In genomic region chr12:43028826-43029225, GRCh38 we compare ENCODE assay signal across 16 cellular contexts.
"Had no signal": no experiment of that assay in that cellular context is flagged by ENCODE, and none has a peak within 500 bp of the region (broad histone marks: within the 10 kb centered on the region; RNA-seq: fewer than 3 reads in every experiment).

No MANE protein-coding gene starts in this region.

- FAIRE-seq: bronchial epithelial cell, islet of Langerhans had no signal

- H3K27ac Mint-ChIP-seq: activated naive CD8-positive, alpha-beta T cell treated with anti-CD3 and anti-CD28 coated beads for 36 hours; memory B cell; natural killer cell treated with Interleukin-12 subunit alpha and Interleukin-12 subunit beta and Interleukin-15 and Interleukin-18, amount 100 ng/mL, for 72 hours had no signal

- H3K27ac ChIP-seq: upper lobe of left lung had no signal

- H3K36me3 Mint-ChIP-seq: activated naive CD8-positive, alpha-beta T cell treated with anti-CD3 and anti-CD28 coated beads for 36 hours; memory B cell had no signal

- H3K4me3 Mint-ChIP-seq: activated naive CD8-positive, alpha-beta T cell treated with anti-CD3 and anti-CD28 coated beads for 36 hours; memory B cell; natural killer cell treated with Interleukin-12 subunit alpha and Interleukin-12 subunit beta and Interleukin-15 and Interleukin-18, amount 100 ng/mL, for 72 hours had no signal

- H3K4me1 Mint-ChIP-seq: activated naive CD8-positive, alpha-beta T cell treated with anti-CD3 and anti-CD28 coated beads for 36 hours; memory B cell had no signal

- H3K4me3 ChIP-seq: upper lobe of left lung had no signal

- H3K36me3 ChIP-seq: upper lobe of left lung had no signal

- DNase-seq: activated CD4-positive, alpha-beta T cell treated with anti-CD3 and anti-CD28 coated beads, Interleukin-2, amount 50 U/mL, for 1 hour; activated CD4-positive, CD25-positive, alpha-beta regulatory T cell; activated effector memory CD4-positive, alpha-beta T cell treated with anti-CD3 and anti-CD28 coated beads, Interleukin-2, amount 50 U/mL, for 16 hours; activated naive CD8-positive, alpha-beta T cell treated with anti-CD3 and anti-CD28 coated beads for 36 hours; activated T-cell treated with anti-CD3 and anti-CD28 coated beads, Interleukin-2, amount 50 U/mL, for 1 hour; foreskin melanocyte; head of caudate nucleus; stimulated activated naive CD8-positive, alpha-beta T cell treated with anti-CD3 and anti-CD28 coated beads, Interleukin-15, Interleukin-2, amounts not matched to agents 100 U/mL and 50 U/mL, for 24 hours; T-helper 1 cell; upper lobe of left lung had no signal

- ATAC-seq: left lobe of liver; natural killer cell treated with Interleukin-12 subunit alpha and Interleukin-12 subunit beta and Interleukin-15 and Interleukin-18, amount 100 ng/mL, for 72 hours; sciatic nerve; stimulated activated naive CD8-positive, alpha-beta T cell treated with anti-CD3 and anti-CD28 coated beads, Interleukin-15, Interleukin-2, amounts not matched to agents 100 U/mL and 50 U/mL, for 24 hours had no signal

- H3K9me3 Mint-ChIP-seq: activated naive CD8-positive, alpha-beta T cell treated with anti-CD3 and anti-CD28 coated beads for 36 hours had no signal

- H3K27me3 Mint-ChIP-seq: activated naive CD8-positive, alpha-beta T cell treated with anti-CD3 and anti-CD28 coated beads for 36 hours; natural killer cell treated with Interleukin-12 subunit alpha and Interleukin-12 subunit beta and Interleukin-15 and Interleukin-18, amount 100 ng/mL, for 72 hours had no signal

- H3K4me1 ChIP-seq: upper lobe of left lung had no signal

- H3K27me3 ChIP-seq: upper lobe of left lung had no signal
